In genomic region chr10:67782556-67782955, GRCh38 we compare ENCODE assay signal across 24 cellular contexts. TPM values are rescaled to one million over a fixed set of nuclear protein-coding genes. Genes with fewer than 3 reads are reported as not detected.
"Had no signal": no experiment of that assay in that cellular context is flagged by ENCODE, and none has a peak within 500 bp of the region (broad histone marks: within the 10 kb centered on the region; RNA-seq: fewer than 3 reads in every experiment).

No MANE protein-coding gene starts in this region.

- H3K9me3 ChIP-seq: esophagus squamous epithelium, neutrophil, right atrium auricular region, thoracic aorta, tibial nerve, upper lobe of right lung, uterus had no signal

- H3K27me3 Mint-ChIP-seq: effector memory CD8-positive, alpha-beta T cell; memory B cell; natural killer cell treated with Interleukin-12 subunit alpha and Interleukin-12 subunit beta and Interleukin-15 and Interleukin-18, amount 100 ng/mL, for 72 hours had no signal

- H3K4me1 ChIP-seq: esophagus squamous epithelium, parathyroid adenoma, right atrium auricular region, upper lobe of right lung, uterus had no signal

- H3K4me2 ChIP-seq: smooth muscle cell had no signal

- H3K4me3 ChIP-seq: esophagus squamous epithelium, lung, right atrium auricular region, smooth muscle cell, thoracic aorta, tibial nerve, upper lobe of right lung, uterus had no signal

- H3K9me3 Mint-ChIP-seq: effector memory CD8-positive, alpha-beta T cell; memory B cell; natural killer cell treated with Interleukin-12 subunit alpha and Interleukin-12 subunit beta and Interleukin-15 and Interleukin-18, amount 100 ng/mL, for 72 hours; neural crest cell; stimulated activated effector memory CD8-positive, alpha-beta T cell treated with anti-CD3 and anti-CD28 coated beads, Interleukin-12 subunit alpha, Interleukin-12 subunit beta, amount 100 ng/mL, for 72 hours had no signal

- DNase-seq: cortex of kidney; effector memory CD8-positive, alpha-beta T cell; erythroblast; esophagus squamous epithelium; left ventricle myocardium superior; stimulated activated CD4-positive, alpha-beta T cell treated with anti-CD3 and anti-CD28 coated beads, Interleukin-2, amount 100 ng/mL, for 24 hours; stimulated activated CD4-positive, alpha-beta T cell treated with anti-CD3 and anti-CD28 coated beads, Interleukin-4, amount 100 ng/mL, for 24 hours; stimulated activated naive CD8-positive, alpha-beta T cell treated with anti-CD3 and anti-CD28 coated beads, Interleukin-15, Interleukin-2, amounts not matched to agents 100 U/mL and 50 U/mL, for 24 hours; upper lobe of right lung; uterus had no signal

- H3K36me3 ChIP-seq: esophagus squamous epithelium, neutrophil, right atrium auricular region, thoracic aorta, tibial nerve, upper lobe of right lung, uterus had no signal

- ATAC-seq: effector memory CD8-positive, alpha-beta T cell; left ventricle myocardium superior; natural killer cell treated with Interleukin-12 subunit alpha and Interleukin-12 subunit beta and Interleukin-15 and Interleukin-18, amount 100 ng/mL, for 72 hours; sciatic nerve; stimulated activated effector memory CD8-positive, alpha-beta T cell treated with anti-CD3 and anti-CD28 coated beads, Interleukin-12 subunit alpha, Interleukin-12 subunit beta, amount 100 ng/mL, for 72 hours; stimulated activated naive CD8-positive, alpha-beta T cell treated with anti-CD3 and anti-CD28 coated beads, Interleukin-15, Interleukin-2, amounts not matched to agents 100 U/mL and 50 U/mL, for 24 hours; upper lobe of right lung had no signal

- H3K27ac ChIP-seq: esophagus squamous epithelium, neutrophil, parathyroid adenoma, right atrium auricular region, thoracic aorta, tibial nerve, upper lobe of right lung, uterus had no signal

- H3K79me2 ChIP-seq: parathyroid adenoma had no signal

- H2AFZ ChIP-seq: parathyroid adenoma had no signal

- H3K27ac Mint-ChIP-seq: progenitor cell of endocrine pancreas had no signal

- H3K4me3 Mint-ChIP-seq: effector memory CD8-positive, alpha-beta T cell; natural killer cell treated with Interleukin-12 subunit alpha and Interleukin-12 subunit beta and Interleukin-15 and Interleukin-18, amount 100 ng/mL, for 72 hours; neural crest cell; stimulated activated effector memory CD8-positive, alpha-beta T cell treated with anti-CD3 and anti-CD28 coated beads, Interleukin-12 subunit alpha, Interleukin-12 subunit beta, amount 100 ng/mL, for 72 hours had no signal

- H3K9ac ChIP-seq: parathyroid adenoma had no signal

- H3K27me3 ChIP-seq: esophagus squamous epithelium, neutrophil, right atrium auricular region, tibial nerve, upper lobe of right lung, uterus had no signal

- H3K36me3 Mint-ChIP-seq: memory B cell; natural killer cell treated with Interleukin-12 subunit alpha and Interleukin-12 subunit beta and Interleukin-15 and Interleukin-18, amount 100 ng/mL, for 72 hours; stimulated activated effector memory CD8-positive, alpha-beta T cell treated with anti-CD3 and anti-CD28 coated beads, Interleukin-12 subunit alpha, Interleukin-12 subunit beta, amount 100 ng/mL, for 72 hours had no signal

RNA-seq across cellular contexts. Expression of gene DNAJC12, which starts 55.4 kb away (rescaled TPM):
- total RNA-seq: mononuclear cell had no signal
